In genomic region chr16:73018796-73019455, GRCh38 we compare ENCODE assay signal across 1 cellular context.
TF ChIP-seq lines count a peak whose summit lies in the region.

No MANE protein-coding gene starts in this region.

TF ChIP-seq in HepG2, 621 proteins besides CTCF, POLR2A, EP300 and RAD21 (continued from another document):
- TF ChIP-seq IRF9 (CRISPR knock-in tag; IDR thresholded peaks at IDR 0.05; ENCODE audit: borderline replicate concordance) = 0 out of 2 replicates have a peak, but pooled peaks have one; percentile 33
- TF ChIP-seq NRL (CRISPR knock-in tag; IDR thresholded peaks at IDR 0.05; ENCODE audit: borderline replicate concordance) = peak; percentile 30; the same call in 1 of the 2 replicates
- TF ChIP-seq SSRP1 (CRISPR knock-in tag; IDR thresholded peaks at IDR 0.05) = 0 out of 2 replicates have a peak, but pooled peaks have one; percentile 57
- TF ChIP-seq ZNF737 (CRISPR knock-in tag; IDR thresholded peaks at IDR 0.05; ENCODE audit: borderline replicate concordance) = no peak
- TF ChIP-seq ARNT (IDR thresholded peaks at IDR 0.05) = no peak
- 0 out of 2 replicates have a peak, but pooled peaks have one; percentile 45 for TF ChIP-seq ZFP91 (CRISPR knock-in tag; IDR thresholded peaks at IDR 0.05; ENCODE audit: borderline replicate concordance)
- TF ChIP-seq SKIL (CRISPR knock-in tag; IDR thresholded peaks at IDR 0.05; ENCODE audit: borderline replicate concordance) = no peak
- TF ChIP-seq AGO2 (optimal IDR thresholded peaks at IDR 0.05; ENCODE audit: low read depth, low read length) = peak; percentile 43
